20 cellular contexts compared by ENCODE assay signal in the genomic region with DNA sequence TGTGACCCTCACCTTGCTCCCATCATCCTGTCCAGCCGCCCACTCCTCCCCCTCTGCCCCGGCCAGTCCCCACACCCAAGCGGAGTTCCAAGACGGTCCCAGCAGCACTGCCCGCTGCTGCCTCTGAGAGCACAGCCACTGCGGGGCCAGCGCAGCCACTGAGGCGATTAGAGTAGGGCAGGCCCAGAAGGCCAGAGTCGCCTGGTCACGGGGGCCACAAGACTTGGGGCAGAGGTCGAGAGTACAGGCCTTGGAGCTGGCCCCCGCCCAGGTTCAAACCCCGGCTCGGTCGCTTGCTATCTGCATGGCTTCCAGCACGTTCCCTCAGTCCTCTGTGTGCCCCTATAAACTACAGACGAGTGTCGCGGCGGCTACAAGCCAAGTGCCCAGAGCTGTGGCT. TPM values are rescaled to one million over a fixed set of nuclear protein-coding genes. Genes with fewer than 3 reads are reported as not detected.
"Had no signal": no experiment of that assay in that cellular context is flagged by ENCODE, and none has a peak within 500 bp of the region (broad histone marks: within the 10 kb centered on the region; RNA-seq: fewer than 3 reads in every experiment).

No MANE protein-coding gene starts in this region.

- H3K4me1 ChIP-seq: foreskin keratinocyte, tibial nerve had no signal

- H3K9me3 ChIP-seq: neutrophil had no signal

- H3K27me3 ChIP-seq: tibial nerve had no signal

- H3K4me3 ChIP-seq: coronary artery, smooth muscle cell, tibial nerve had no signal

- H3K4me2 ChIP-seq: smooth muscle cell had no signal

- H3K9me3 Mint-ChIP-seq: immature natural killer cell; stimulated activated effector memory CD8-positive, alpha-beta T cell treated with anti-CD3 and anti-CD28 coated beads, Interleukin-12 subunit alpha, Interleukin-12 subunit beta, amount 100 ng/mL, for 72 hours; stimulated activated naive CD8-positive, alpha-beta T cell treated with anti-CD3 and anti-CD28 coated beads, Interleukin-15, Interleukin-2, amounts not matched to agents 100 ng/mL and 50 ng/mL, for 24 hours had no signal

- H3K4me3 Mint-ChIP-seq: endodermal cell; immature natural killer cell; naive B cell; nephron progenitor cell; stimulated activated effector memory CD8-positive, alpha-beta T cell treated with anti-CD3 and anti-CD28 coated beads, Interleukin-12 subunit alpha, Interleukin-12 subunit beta, amount 100 ng/mL, for 72 hours; stimulated activated naive CD8-positive, alpha-beta T cell treated with anti-CD3 and anti-CD28 coated beads, Interleukin-15, Interleukin-2, amounts not matched to agents 100 ng/mL and 50 ng/mL, for 24 hours had no signal

- ATAC-seq: foreskin keratinocyte; left colon; stimulated activated effector memory CD8-positive, alpha-beta T cell treated with anti-CD3 and anti-CD28 coated beads, Interleukin-12 subunit alpha, Interleukin-12 subunit beta, amount 100 ng/mL, for 72 hours had no signal

- H3K36me3 Mint-ChIP-seq: immature natural killer cell; stimulated activated effector memory CD8-positive, alpha-beta T cell treated with anti-CD3 and anti-CD28 coated beads, Interleukin-12 subunit alpha, Interleukin-12 subunit beta, amount 100 ng/mL, for 72 hours had no signal

- DNase-seq: effector CD4-positive, alpha-beta T cell; endodermal cell; erythroblast; foreskin keratinocyte; immature natural killer cell; left colon; mesenchymal stem cell; midbrain; naive B cell; nephron progenitor cell; stimulated activated CD4-positive, alpha-beta T cell treated with anti-CD3 and anti-CD28 coated beads, Interleukin-4, amount 100 ng/mL, for 1 hour; stimulated activated CD8-positive, alpha-beta memory T cell treated with anti-CD3 and anti-CD28 coated beads, Interleukin-4, amount 100 ng/mL, for 48 hours had no signal

- H3K4me1 Mint-ChIP-seq: endodermal cell; immature natural killer cell; naive B cell; stimulated activated effector memory CD8-positive, alpha-beta T cell treated with anti-CD3 and anti-CD28 coated beads, Interleukin-12 subunit alpha, Interleukin-12 subunit beta, amount 100 ng/mL, for 72 hours had no signal

- H3K36me3 ChIP-seq: neutrophil, tibial nerve had no signal

- H3K27ac Mint-ChIP-seq: endodermal cell; immature natural killer cell; nephron progenitor cell; stimulated activated effector memory CD8-positive, alpha-beta T cell treated with anti-CD3 and anti-CD28 coated beads, Interleukin-12 subunit alpha, Interleukin-12 subunit beta, amount 100 ng/mL, for 72 hours; stimulated activated naive CD8-positive, alpha-beta T cell treated with anti-CD3 and anti-CD28 coated beads, Interleukin-15, Interleukin-2, amounts not matched to agents 100 ng/mL and 50 ng/mL, for 24 hours had no signal

- FAIRE-seq: endothelial cell of umbilical vein, keratinocyte had no signal

- H3K27ac ChIP-seq: coronary artery, foreskin keratinocyte, neutrophil, tibial nerve had no signal

RNA-seq across cellular contexts. Expression of a gene that starts 53.2 kb away (rescaled TPM):
- polyA plus RNA-seq: immature natural killer cell had no signal
